In the genomic region with DNA sequence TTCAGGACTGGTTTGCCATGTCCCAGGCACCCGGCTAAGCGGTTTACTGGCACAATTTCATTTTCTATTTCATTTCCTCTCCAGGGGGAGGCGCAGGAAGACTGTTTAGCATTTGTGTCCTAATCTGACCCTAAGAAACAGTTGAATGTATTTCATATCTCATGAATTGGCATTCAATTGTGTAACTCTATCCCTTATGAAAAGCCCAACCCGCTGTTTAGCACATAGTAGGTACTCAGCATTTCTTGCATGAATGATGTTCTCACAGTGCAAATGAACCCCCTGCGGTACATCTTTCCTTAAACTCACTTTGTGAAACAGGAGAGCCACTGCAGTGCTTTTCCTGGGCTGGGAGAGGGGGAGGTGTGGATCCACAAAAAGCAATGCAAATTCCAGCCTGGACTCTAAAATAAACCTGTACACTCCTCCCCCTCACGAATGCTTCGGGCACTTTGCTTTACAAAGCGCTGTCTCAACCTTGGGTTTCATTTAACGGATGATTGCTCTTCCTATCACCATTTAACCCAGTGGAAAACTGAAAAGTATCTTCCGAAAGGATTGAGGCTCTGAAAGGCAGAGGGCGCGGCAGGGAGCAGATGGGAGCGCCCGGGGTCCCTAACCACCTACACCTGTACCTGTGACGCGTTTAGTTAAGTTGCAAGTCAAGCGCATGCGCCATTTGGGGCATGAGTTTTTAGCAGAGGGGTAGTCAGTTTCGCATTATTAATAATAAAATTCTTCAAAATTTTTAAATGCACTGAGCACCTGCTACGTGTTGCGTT, we compare ENCODE assay signal across 8 cellular contexts. TPM values are rescaled to one million over a fixed set of nuclear protein-coding genes. Genes with fewer than 3 reads are reported as not detected.
DNase-seq lines count a peak whose midpoint lies in the region; ATAC-seq and TF ChIP-seq lines count a peak whose summit lies in the region.

No MANE protein-coding gene starts in this region.

- H3K27ac ChIP-seq in RWPE2 (ENCODE audit: poor library complexity, severe bottlenecking) (peak overlapping the region; percentile 86), prostate gland (peak overlapping the region; percentile 97 to 98)

- intact Hi-C loops in left ventricle myocardium superior (cut with micrococcal nuclease) (no loop called here), prostate gland (cut with DNase I) (loop anchor here (5.0 kb wide), 2 partner anchors 221 to 224 kb away; partner anchors contain the start of genes APBA3 and MRPL54)

- no peaks in the 10 kb centered on the region for H3K9me3 ChIP-seq in RWPE2 (ENCODE audit: severe bottlenecking)
- H3K9me3 ChIP-seq in prostate gland, result no peaks in the 10 kb centered on the region

- DNase-seq in G401 (ENCODE audit: low spot score) (peak; percentile 94), MV-4-11 (lab: John Stamatoyannopoulos, UW) (peak; percentile 91), RWPE2 (ENCODE audit: low spot score) (no peak), amygdala (lab: John Stamatoyannopoulos, UW) (peak in 33 of 56 donors; percentile 8 to 79 (median 39)), left ventricle myocardium superior (no peak), prostate gland (ENCODE audit: low spot score) (no peak)

- H3K4me3 ChIP-seq in RWPE2 (ENCODE audit: severe bottlenecking) (peak overlapping the region; percentile 31), prostate gland (no peak overlapping the region)

- no peak for TF ChIP-seq POLR2A in prostate gland (IDR thresholded peaks at IDR 0.05)

- peaks cover 9% of the 10 kb centered on the region for H3K4me1 ChIP-seq in RWPE2 (ENCODE audit: insufficient read depth, poor library complexity, severe bottlenecking)
- peaks cover 16% of the 10 kb centered on the region for H3K4me1 ChIP-seq in prostate gland (replicated peaks)

- in situ Hi-C loops in G401 (cut with HindIII; ENCODE audit: low sequenced_read_pairs), result no loop called here

- ATAC-seq in RWPE2 (ENCODE audit: low read depth) (peak; percentile 26; the same call in 2 of the 3 replicates), left ventricle myocardium superior (peak; percentile 66), GM21423 (IDR thresholded peaks at IDR 0.05; ENCODE audit: unreplicated experiment) (no peak), GM21717 (IDR thresholded peaks at IDR 0.05; ENCODE audit: unreplicated experiment) (no peak)

- WGBS in prostate gland, result 4% methylated on average over 21 of the region's 21 CpGs

- H3K27me3 ChIP-seq in RWPE2 (ENCODE audit: insufficient read depth, poor library complexity, severe bottlenecking), result no peaks in the 10 kb centered on the region
- H3K27me3 ChIP-seq in prostate gland (replicated peaks; ENCODE audit: insufficient read depth), result no peaks in the 10 kb centered on the region

- TF ChIP-seq CTCF in RWPE2 (IDR thresholded peaks at IDR 0.05; ENCODE audit: poor library complexity, severe bottlenecking) (peak; percentile 77), prostate gland (IDR thresholded peaks at IDR 0.05) (peak; percentile 38 to 82 (median 56))

- peaks cover 36% of the 10 kb centered on the region for H3K36me3 ChIP-seq in RWPE2 (ENCODE audit: low read depth)
- peaks cover 21 to 24% of the 10 kb centered on the region in 2 donors for H3K36me3 ChIP-seq in prostate gland

RNA-seq across cellular contexts. Expression of gene EEF2, which starts 1.2 kb away (rescaled TPM):
- 2,932 and 3,263 TPM in 2 replicates for total RNA-seq in G401 (2014; rRNA removed; shearing (Covaris generic))
- total RNA-seq in left ventricle myocardium superior (2,417 TPM), prostate gland (1,000 to 10,000 TPM; 1,974 to 1,998 TPM)

RNA-seq across cellular contexts. Expression of gene DAPK3, which starts 15.6 kb away (rescaled TPM):
- total RNA-seq in G401 (2014; rRNA removed; shearing (Covaris generic)), result 171 and 247 TPM in 2 replicates
- 68.5 TPM for total RNA-seq in left ventricle myocardium superior
- 100 to 1,000 TPM in 1 of 2 donors, 10 to 100 TPM in 1; 87.1 to 107 TPM for total RNA-seq in prostate gland

RNA-seq across cellular contexts. Expression of gene PIAS4, which starts 21.1 kb away (rescaled TPM):
- 24.7 and 45.7 TPM in 2 replicates for total RNA-seq in G401 (2014; rRNA removed; shearing (Covaris generic))
- total RNA-seq in left ventricle myocardium superior (19.8 TPM), prostate gland (10 to 100 TPM; 25.3 to 70.0 TPM)

RNA-seq across cellular contexts. Expression of gene NMRK2, which starts 53.6 kb away (rescaled TPM):
- total RNA-seq in G401 (2014; rRNA removed; shearing (Covaris generic)), result 22.0 and 27.8 TPM in 2 replicates
- total RNA-seq in left ventricle myocardium superior, result 1,046 TPM
- total RNA-seq in prostate gland, result 1 to 10 TPM in 1 of 2 donors, under 1 TPM in 1; 0.64 to 1.8 TPM

Comparison
In these comparisons a context has a peak if more than half of its experiments do, and no peak if none do; other contexts are left out.
1. DNase-seq: peak in G401 (single experiment), MV-4-11 (single experiment) and amygdala (33 of 56); none in RWPE2 (single experiment), left ventricle myocardium superior (single experiment) and prostate gland (single experiment).
2. ATAC-seq: peak in RWPE2 (single experiment) and left ventricle myocardium superior (single experiment); none in GM21423 (single experiment) and GM21717 (single experiment).